ENCODE assay signal across 25 cellular contexts in the genomic region with DNA sequence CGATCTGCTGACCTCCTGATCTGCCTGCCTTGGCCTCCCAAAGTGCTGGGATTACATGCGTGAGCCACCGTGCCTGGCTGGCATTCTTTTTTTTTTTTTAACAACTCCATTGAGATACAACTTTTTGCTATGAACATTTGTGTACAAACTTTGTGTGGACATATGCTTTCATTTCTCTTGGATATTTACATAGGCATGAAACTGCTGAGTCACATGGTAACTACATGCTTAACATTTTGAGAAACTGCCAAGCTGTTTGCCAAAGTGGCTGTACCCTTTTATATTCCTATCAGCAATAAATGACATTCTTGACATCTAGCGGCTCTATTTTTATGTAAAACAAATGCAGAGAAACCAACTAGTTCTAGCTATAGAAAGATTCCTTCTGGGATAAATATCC. TPM values are rescaled to one million over a fixed set of nuclear protein-coding genes. Genes with fewer than 3 reads are reported as not detected.
DNase-seq lines count a peak whose midpoint lies in the region; ATAC-seq, FAIRE-seq and TF ChIP-seq lines count a peak whose summit lies in the region.
"Had no signal": no experiment of that assay in that cellular context is flagged by ENCODE, and none has a peak within 500 bp of the region (broad histone marks: within the 10 kb centered on the region; RNA-seq: fewer than 3 reads in every experiment).

No MANE protein-coding gene starts in this region.

- WGBS in K562 (ENCODE audit: insufficient coverage, low coverage, missing lambda C conversion rate) = 89% methylated on average over 3 of the region's 4 CpGs

- H3K27me3 ChIP-seq in KMS-11 (ENCODE audit: insufficient read depth, low read depth) = no peaks in the 10 kb centered on the region
- no peaks in the 10 kb centered on the region for H3K27me3 ChIP-seq in K562 (ENCODE audit: control insufficient read depth in 2 of 2, insufficient read depth in 2 of 2, low read length in 2 of 2)
- H3K27me3 ChIP-seq: ascending aorta, BLaER1, SJSA1, spleen, tibial nerve had no signal

- H4K20me1 ChIP-seq in KMS-11 (ENCODE audit: insufficient read depth) (no peaks in the 10 kb centered on the region), K562 (replicated peaks; ENCODE audit: control insufficient read depth, insufficient read depth, low read length) (no peaks in the 10 kb centered on the region)
- H4K20me1 ChIP-seq: BLaER1 had no signal

- H3K9ac ChIP-seq in KMS-11 = no peak overlapping the region
- no peak overlapping the region for H3K9ac ChIP-seq in K562 (ENCODE audit: insufficient read depth in 1 of 2, low read depth in 2 of 2, low read length in 2 of 2)
- H3K9ac ChIP-seq: BLaER1 had no signal

- no peak for TF ChIP-seq EP300 in K562 (IDR thresholded peaks at IDR 0.05; ENCODE audit: low read length)

- no peaks in the 10 kb centered on the region for H3K9me1 ChIP-seq in K562 (ENCODE audit: control insufficient read depth, insufficient read depth, low read length)

- POLR2A ChIA-PET in K562 (lab: Yijun Ruan, JAX) = no interaction called here

- 0 out of 2 replicates have a peak overlapping the region, but pooled peaks have one; percentile 17 for H2AFZ ChIP-seq in KMS-11 (ENCODE audit: low read depth)
- peak overlapping the region; percentile 62; the same call in 1 of the 2 replicates for H2AFZ ChIP-seq in K562 (ENCODE audit: low read depth, low read length)

- DNase-seq in EH (ENCODE audit: low read depth) (peak; percentile 38), K562 (ENCODE audit: extremely low read depth in 1 of 4, low spot score in 3 of 4) (no peak), iris pigment epithelial cell (ENCODE audit: low read depth) (peak; percentile 44), superior temporal gyrus (ENCODE audit: extremely low spot score) (no peak), GM12891 (ENCODE audit: insufficient read length, low spot score) (no peak)
- DNase-seq in stimulated activated CD8-positive, alpha-beta memory T cell treated with anti-CD3 and anti-CD28 coated beads, Interleukin-4, amount 100 ng/mL, for 48 hours = no peak
- DNase-seq: activated CD4-positive, alpha-beta T cell treated with anti-CD3 and anti-CD28 coated beads for 48 hours; activated naive CD4-positive, alpha-beta T cell treated with anti-CD3 and anti-CD28 coated beads, Interleukin-2, amount 50 U/mL, for 16 hours; activated T-cell treated with anti-CD3 and anti-CD28 coated beads, Interleukin-2, amount 50 U/mL, for 72 hours; MV-4-11; naive thymus-derived CD4-positive, alpha-beta T cell; NCI-H1694 treated with DMSO at 0.1 percent for 48 hours; NCI-H748 treated with DMSO at 0.1 percent for 48 hours; spleen; stimulated activated CD4-positive, alpha-beta T cell treated with anti-CD3 and anti-CD28 coated beads, Interleukin-4, amount 100 ng/mL, for 24 hours; stimulated activated naive CD8-positive, alpha-beta T cell treated with anti-CD3 and anti-CD28 coated beads, Interleukin-15, Interleukin-2, amounts not matched to agents 100 U/mL and 50 U/mL, for 24 hours had no signal

- peaks cover 7% of the 10 kb centered on the region for H3K4me1 ChIP-seq in KMS-11 (ENCODE audit: low read depth, poor library complexity, severe bottlenecking)
- H3K4me1 ChIP-seq in K562 (replicated peaks in 1 of 2; ENCODE audit: control insufficient read depth in 2 of 2, insufficient read depth in 2 of 2, low read length in 2 of 2) = no peaks in the 10 kb centered on the region; a peak in 1 of 5 replicates
- H3K4me1 ChIP-seq: ascending aorta, SJSA1, spleen, tibial nerve had no signal

- CTCF ChIA-PET in K562 (lab: Yijun Ruan, JAX; ENCODE audit: low intra/inter-chr PET ratio) = no interaction called here

- ATAC-seq in K562 (no peak), HG03280 (IDR thresholded peaks at IDR 0.05; ENCODE audit: unreplicated experiment) (no peak)
- ATAC-seq: activated T-cell treated with anti-CD3 and anti-CD28 coated beads, Interleukin-2, amount 50 U/mL, for 72 hours; esophagus mucosa; naive thymus-derived CD4-positive, alpha-beta T cell; stimulated activated naive CD8-positive, alpha-beta T cell treated with anti-CD3 and anti-CD28 coated beads, Interleukin-15, Interleukin-2, amounts not matched to agents 100 U/mL and 50 U/mL, for 24 hours had no signal

- TF ChIP-seq CTCF in KMS-11 (conservative IDR thresholded peaks at IDR 0.05; ENCODE audit: low read depth, low read length) = no peak
- TF ChIP-seq CTCF in K562 (IDR thresholded peaks at IDR 0.05 in 2 of 3, conservative IDR thresholded peaks at IDR 0.05 in 1 of 3; ENCODE audit: insufficient read depth in 2 of 3, low read depth in 1 of 3, low read length in 3 of 3) = no peak

- FAIRE-seq in K562 (lab: Jason Lieb, UNC) (no peak), GM12891 (lab: Jason Lieb, UNC) (no peak)
- FAIRE-seq: GM18507, H1 had no signal

- H3K36me3 ChIP-seq in KMS-11 (ENCODE audit: insufficient read depth) (no peaks in the 10 kb centered on the region), K562 (ENCODE audit: control insufficient read depth, insufficient read depth, low read length) (no peaks in the 10 kb centered on the region)
- H3K36me3 ChIP-seq: ascending aorta, BLaER1, SJSA1, spleen, tibial nerve had no signal

- TF ChIP-seq POLR2A in K562 (conservative IDR thresholded peaks at IDR 0.05) = no peak
- TF ChIP-seq POLR2A in GM12891 (IDR thresholded peaks at IDR 0.05; ENCODE audit: low read depth, low read length) = no peak

- H3K27ac ChIP-seq in KMS-11 = no peak overlapping the region
- no peak overlapping the region for H3K27ac ChIP-seq in K562 (ENCODE audit: extremely low read depth, low read depth, low read length)
- H3K27ac ChIP-seq: ascending aorta, BLaER1, SJSA1, spleen, tibial nerve had no signal

- intact Hi-C loops in K562 (cut with micrococcal nuclease) = no loop called here

- BruUV-seq in K562 (replicated peaks; lab: Mats Ljungman, UMichigan) = no TSS peak

- TF ChIP-seq RAD21 in K562 (CRISPR knock-in tag; conservative IDR thresholded peaks at IDR 0.05 in 1 of 2, IDR thresholded peaks at IDR 0.05 in 1 of 2) = no peak

- no peak overlapping the region for H3K4me3 ChIP-seq in KMS-11 (IDR thresholded peaks at IDR 0.05; ENCODE audit: insufficient read depth, low read depth, low read length)
- no peak overlapping the region for H3K4me3 ChIP-seq in K562
- H3K4me3 ChIP-seq: ascending aorta, BLaER1, SJSA1, spleen, tibial nerve had no signal

- no peaks in the 10 kb centered on the region for H3K79me2 ChIP-seq in KMS-11 (ENCODE audit: insufficient read depth, low read depth)
- H3K79me2 ChIP-seq in K562 (ENCODE audit: control insufficient read depth, insufficient read depth, low read length) = no peaks in the 10 kb centered on the region

- no peak overlapping the region for H3K4me2 ChIP-seq in KMS-11
- no peak overlapping the region for H3K4me2 ChIP-seq in K562 (ENCODE audit: insufficient read depth, low read length)
- H3K4me2 ChIP-seq: BLaER1 had no signal

- H3K9me3 ChIP-seq in K562 (replicated peaks; ENCODE audit: control insufficient read depth, insufficient read depth, low read depth, low read length) = no peaks in the 10 kb centered on the region
- H3K9me3 ChIP-seq: ascending aorta, BLaER1, SJSA1, spleen, tibial nerve had no signal

- in situ Hi-C loops in K562 (cut with MboI) = no loop called here

TF ChIP-seq in K562, 482 proteins besides CTCF, POLR2A, EP300 and RAD21 (continues in another document):
- TF ChIP-seq TCF7 (IDR thresholded peaks at IDR 0.05; ENCODE audit: borderline replicate concordance) (no peak), KDM1A (IDR thresholded peaks at IDR 0.05) (no peak)

TF ChIP-seq in GM12891, 5 proteins besides CTCF, POLR2A, EP300 and RAD21 (continues in another document):
- TF ChIP-seq POLR2AphosphoS5 (IDR thresholded peaks at IDR 0.05; ENCODE audit: low read depth, low read length) (no peak), PAX5 (IDR thresholded peaks at IDR 0.05; ENCODE audit: insufficient read depth, low read length, severe bottlenecking) (no peak), TAF1 (IDR thresholded peaks at IDR 0.05; ENCODE audit: low read depth, low read length) (no peak)

RNA-seq across cellular contexts. Expression of gene YEATS2, which starts 8.7 kb away (rescaled TPM):
- 101 and 141 TPM in 2 replicates for total RNA-seq in K562 (2011; cell fraction: chromatin; rRNA removed; ENCODE audit: low replicate concordance)
- total RNA-seq in K562 (2011; cell fraction: nucleolus; rRNA removed) = 48.4 and 57.5 TPM in 2 replicates
- total RNA-seq in K562 (2011; cell fraction: nucleoplasm; rRNA removed) = 86.7 and 121 TPM in 2 replicates
- total RNA-seq in K562 (2014; rRNA removed) = 18.4 and 18.8 TPM in 2 replicates
- 21.3 and 22.0 TPM in 2 replicates for total RNA-seq in K562 (2014; rRNA removed; fragmentation: Illumina TruSeq; extraction: Trizol)
- total RNA-seq in K562 (2015; rRNA removed; fragmentation: Illumina TruSeq; extraction: Trizol) = 20.3 and 22.6 TPM in 2 replicates
- 18.6 and 19.0 TPM in 2 replicates for total RNA-seq in K562 (2021)
- 35.2 and 36.6 TPM in 2 replicates for polyA plus RNA-seq in K562 (2011; rRNA removed)
- polyA plus RNA-seq in K562 (2011; cell fraction: cytosol; rRNA removed) = 28.8 TPM in 2 replicates
- polyA plus RNA-seq in K562 (2011; cell fraction: nucleus; rRNA removed) = 47.1 and 52.7 TPM in 2 replicates
- polyA plus RNA-seq in K562 (2012) = 14.2 and 17.2 TPM in 2 replicates
- 25.8 and 27.1 TPM in 2 replicates for polyA plus RNA-seq in K562 (2014; fragmentation: Illumina TruSeq; extraction: Trizol)
- 1 to 10 TPM; 1.8 to 2.1 TPM for polyA plus RNA-seq in K562 (2014; fragmentation: Nextera tagmentation; extraction: Ambion mirVana)
- 14.7 and 16.7 TPM in 2 replicates for polyA plus RNA-seq in K562 (2014; rRNA removed)
- 41.0 and 45.9 TPM in 2 replicates for polyA minus RNA-seq in K562 (2011; rRNA and poly(A)+ RNA removed)
- 22.4 and 27.1 TPM in 2 replicates for polyA minus RNA-seq in K562 (2011; cell fraction: cytosol; rRNA and poly(A)+ RNA removed)
- polyA minus RNA-seq in K562 (2011; cell fraction: nucleus; rRNA and poly(A)+ RNA removed) = 26.7 and 44.9 TPM in 2 replicates
- polyA plus RNA-seq in GM12891 (2012; ENCODE audit: low read depth, missing spikeins) = 16.0 TPM

RNA-seq across cellular contexts. Expression of gene KLHL24, which starts 53.4 kb away (rescaled TPM):
- total RNA-seq in K562 (2011; cell fraction: chromatin; rRNA removed; ENCODE audit: low replicate concordance) = 24.6 and 59.1 TPM in 2 replicates
- 10.0 and 17.0 TPM in 2 replicates for total RNA-seq in K562 (2011; cell fraction: nucleolus; rRNA removed)
- total RNA-seq in K562 (2011; cell fraction: nucleoplasm; rRNA removed) = 23.2 and 26.3 TPM in 2 replicates
- 9.5 and 14.2 TPM in 2 replicates for total RNA-seq in K562 (2014; rRNA removed)
- 14.7 and 18.8 TPM in 2 replicates for total RNA-seq in K562 (2014; rRNA removed; fragmentation: Illumina TruSeq; extraction: Trizol)
- 7.4 and 8.7 TPM in 2 replicates for total RNA-seq in K562 (2015; rRNA removed; fragmentation: Illumina TruSeq; extraction: Trizol)
- total RNA-seq in K562 (2021) = 14.5 and 21.2 TPM in 2 replicates
- 15.8 and 18.3 TPM in 2 replicates for polyA plus RNA-seq in K562 (2011; rRNA removed)
- 10.0 and 19.4 TPM in 2 replicates for polyA plus RNA-seq in K562 (2011; cell fraction: cytosol; rRNA removed)
- polyA plus RNA-seq in K562 (2011; cell fraction: nucleus; rRNA removed) = 5.9 and 12.3 TPM in 2 replicates
- polyA plus RNA-seq in K562 (2012) = 8.5 and 10.7 TPM in 2 replicates
- polyA plus RNA-seq in K562 (2014; fragmentation: Illumina TruSeq; extraction: Trizol) = 9.1 and 13.7 TPM in 2 replicates
- 1 to 10 TPM; 3.3 to 6.6 TPM for polyA plus RNA-seq in K562 (2014; fragmentation: Nextera tagmentation; extraction: Ambion mirVana)
- 13.8 and 17.1 TPM in 2 replicates for polyA plus RNA-seq in K562 (2014; rRNA removed)
- polyA minus RNA-seq in K562 (2011; rRNA and poly(A)+ RNA removed) = 76.5 and 94.0 TPM in 2 replicates
- polyA minus RNA-seq in K562 (2011; cell fraction: cytosol; rRNA and poly(A)+ RNA removed) = 18.3 and 29.7 TPM in 2 replicates
- 10.1 and 21.4 TPM in 2 replicates for polyA minus RNA-seq in K562 (2011; cell fraction: nucleus; rRNA and poly(A)+ RNA removed)
- 2.8 TPM for polyA plus RNA-seq in GM12891 (2012; ENCODE audit: low read depth, missing spikeins)

Comparison
In these comparisons a context has a peak if more than half of its experiments do, and no peak if none do; other contexts are left out.
1. DNase-seq: peak in EH (single experiment) and iris pigment epithelial cell (single experiment); none in K562 (0 of 4), superior temporal gyrus (single experiment), stimulated activated CD8-positive, alpha-beta memory T cell treated with anti-CD3 and anti-CD28 coated beads, Interleukin-4, amount 100 ng/mL, for 48 hours (single experiment) and GM12891 (single experiment).